ENCODE assay signal across 1 cellular context in genomic region chr2:229947544-229947943, GRCh38.
TF ChIP-seq lines count a peak whose summit lies in the region.

No MANE protein-coding gene starts in this region.

TF ChIP-seq in GM12878, 131 proteins besides CTCF, POLR2A, EP300 and RAD21 (continued from another document and continues in another):
- TF ChIP-seq USF1 (IDR thresholded peaks at IDR 0.05; ENCODE audit: borderline replicate concordance, extremely low read length, insufficient read depth, low read depth, low read length) (no peak), ETV6 (conservative IDR thresholded peaks at IDR 0.05 in 1 of 2, IDR thresholded peaks at IDR 0.05 in 1 of 2; ENCODE audit: borderline replicate concordance in 1 of 2, low read depth in 1 of 2) (peak in 1 of 2 experiments; percentile 68; a peak in 1 of 4 replicates), MXI1 (IDR thresholded peaks at IDR 0.05; ENCODE audit: low read depth, low read length) (no peak), TCF3 (IDR thresholded peaks at IDR 0.05; ENCODE audit: borderline replicate concordance, insufficient read depth, low read depth, low read length) (no peak), ZSCAN29 (IDR thresholded peaks at IDR 0.05) (no peak), HCFC1 (IDR thresholded peaks at IDR 0.05; ENCODE audit: low read length) (no peak), GATAD2B (conservative IDR thresholded peaks at IDR 0.05; ENCODE audit: low read depth) (no peak), SPI1 (IDR thresholded peaks at IDR 0.05; ENCODE audit: borderline replicate concordance, insufficient read depth, low read depth, low read length) (peak; percentile 87), E2F8 (IDR thresholded peaks at IDR 0.05; ENCODE audit: low read depth, partially characterized antibody) (no peak), MTA2 (IDR thresholded peaks at IDR 0.05; ENCODE audit: low read depth) (peak; percentile 51; the same call in 1 of the 2 replicates), CHD1 (IDR thresholded peaks at IDR 0.05; ENCODE audit: low read depth, low read length) (no peak), SREBF1 (IDR thresholded peaks at IDR 0.05; ENCODE audit: low read length) (no peak), ASH2L (IDR thresholded peaks at IDR 0.05; ENCODE audit: borderline replicate concordance, low read depth) (no peak), STAT3 (IDR thresholded peaks at IDR 0.05; ENCODE audit: low read depth, low read length) (no peak), MEF2B (IDR thresholded peaks at IDR 0.05; ENCODE audit: partially characterized antibody, poor library complexity, severe bottlenecking) (no peak), ZBTB11 (CRISPR knock-in tag; IDR thresholded peaks at IDR 0.05) (no peak), SUZ12 (IDR thresholded peaks at IDR 0.05; ENCODE audit: unreplicated experiment) (no peak), YY1 (IDR thresholded peaks at IDR 0.05; ENCODE audit: low read depth, low read length) (no peak), ZBTB4 (CRISPR knock-in tag; IDR thresholded peaks at IDR 0.05) (no peak), TAF1 (IDR thresholded peaks at IDR 0.05; ENCODE audit: borderline replicate concordance, low read depth, low read length) (no peak), FOXK2 (IDR thresholded peaks at IDR 0.05) (no peak), BMI1 (IDR thresholded peaks at IDR 0.05; ENCODE audit: borderline replicate concordance) (no peak), POLR2AphosphoS2 (IDR thresholded peaks at IDR 0.05; ENCODE audit: low read depth, low read length) (no peak), EGR1 (IDR thresholded peaks at IDR 0.05; ENCODE audit: borderline replicate concordance in 1 of 2, low read depth in 2 of 2, low read length in 2 of 2) (no peak), NR2C2 (IDR thresholded peaks at IDR 0.05; ENCODE audit: borderline replicate concordance, control insufficient read depth, insufficient read length, low read depth) (no peak), RBBP5 (conservative IDR thresholded peaks at IDR 0.05) (no peak), NBN (IDR thresholded peaks at IDR 0.05) (no peak), CBX5 (IDR thresholded peaks at IDR 0.05; ENCODE audit: low read depth) (no peak), SMC3 (IDR thresholded peaks at IDR 0.05; ENCODE audit: borderline replicate concordance, low read length) (no peak), PML (IDR thresholded peaks at IDR 0.05; ENCODE audit: low read length) (no peak), STAT1 (conservative IDR thresholded peaks at IDR 0.05) (no peak), JUNB (IDR thresholded peaks at IDR 0.05) (peak; percentile 95), PBX3 (IDR thresholded peaks at IDR 0.05; ENCODE audit: insufficient replicate concordance, low read depth, low read length) (no peak), KLF5 (IDR thresholded peaks at IDR 0.05; ENCODE audit: partially characterized antibody) (no peak), ATF3 (IDR thresholded peaks at IDR 0.05; ENCODE audit: borderline replicate concordance, extremely low read depth, low read depth, low read length) (no peak), CREB1 (IDR thresholded peaks at IDR 0.05; ENCODE audit: low read depth) (no peak), BACH1 (IDR thresholded peaks at IDR 0.05; ENCODE audit: borderline replicate concordance) (no peak)
- TF ChIP-seq, protein P1, sequence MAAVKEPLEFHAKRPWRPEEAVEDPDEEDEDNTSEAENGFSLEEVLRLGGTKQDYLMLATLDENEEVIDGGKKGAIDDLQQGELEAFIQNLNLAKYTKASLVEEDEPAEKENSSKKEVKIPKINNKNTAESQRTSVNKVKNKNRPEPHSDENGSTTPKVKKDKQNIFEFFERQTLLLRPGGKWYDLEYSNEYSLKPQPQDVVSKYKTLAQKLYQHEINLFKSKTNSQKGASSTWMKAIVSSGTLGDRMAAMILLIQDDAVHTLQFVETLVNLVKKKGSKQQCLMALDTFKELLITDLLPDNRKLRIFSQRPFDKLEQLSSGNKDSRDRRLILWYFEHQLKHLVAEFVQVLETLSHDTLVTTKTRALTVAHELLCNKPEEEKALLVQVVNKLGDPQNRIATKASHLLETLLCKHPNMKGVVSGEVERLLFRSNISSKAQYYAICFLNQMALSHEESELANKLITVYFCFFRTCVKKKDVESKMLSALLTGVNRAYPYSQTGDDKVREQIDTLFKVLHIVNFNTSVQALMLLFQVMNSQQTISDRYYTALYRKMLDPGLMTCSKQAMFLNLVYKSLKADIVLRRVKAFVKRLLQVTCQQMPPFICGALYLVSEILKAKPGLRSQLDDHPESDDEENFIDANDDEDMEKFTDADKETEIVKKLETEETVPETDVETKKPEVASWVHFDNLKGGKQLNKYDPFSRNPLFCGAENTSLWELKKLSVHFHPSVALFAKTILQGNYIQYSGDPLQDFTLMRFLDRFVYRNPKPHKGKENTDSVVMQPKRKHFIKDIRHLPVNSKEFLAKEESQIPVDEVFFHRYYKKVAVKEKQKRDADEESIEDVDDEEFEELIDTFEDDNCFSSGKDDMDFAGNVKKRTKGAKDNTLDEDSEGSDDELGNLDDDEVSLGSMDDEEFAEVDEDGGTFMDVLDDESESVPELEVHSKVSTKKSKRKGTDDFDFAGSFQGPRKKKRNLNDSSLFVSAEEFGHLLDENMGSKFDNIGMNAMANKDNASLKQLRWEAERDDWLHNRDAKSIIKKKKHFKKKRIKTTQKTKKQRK (IDR thresholded peaks at IDR 0.05; ENCODE audit: low read depth, low read length): no peak
- TF ChIP-seq, protein P2, sequence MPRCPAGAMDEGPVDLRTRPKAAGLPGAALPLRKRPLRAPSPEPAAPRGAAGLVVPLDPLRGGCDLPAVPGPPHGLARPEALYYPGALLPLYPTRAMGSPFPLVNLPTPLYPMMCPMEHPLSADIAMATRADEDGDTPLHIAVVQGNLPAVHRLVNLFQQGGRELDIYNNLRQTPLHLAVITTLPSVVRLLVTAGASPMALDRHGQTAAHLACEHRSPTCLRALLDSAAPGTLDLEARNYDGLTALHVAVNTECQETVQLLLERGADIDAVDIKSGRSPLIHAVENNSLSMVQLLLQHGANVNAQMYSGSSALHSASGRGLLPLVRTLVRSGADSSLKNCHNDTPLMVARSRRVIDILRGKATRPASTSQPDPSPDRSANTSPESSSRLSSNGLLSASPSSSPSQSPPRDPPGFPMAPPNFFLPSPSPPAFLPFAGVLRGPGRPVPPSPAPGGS (IDR thresholded peaks at IDR 0.05; ENCODE audit: borderline replicate concordance, insufficient read depth, low read depth, low read length, poor library complexity, severe bottlenecking): no peak
- TF ChIP-seq, protein P3, sequence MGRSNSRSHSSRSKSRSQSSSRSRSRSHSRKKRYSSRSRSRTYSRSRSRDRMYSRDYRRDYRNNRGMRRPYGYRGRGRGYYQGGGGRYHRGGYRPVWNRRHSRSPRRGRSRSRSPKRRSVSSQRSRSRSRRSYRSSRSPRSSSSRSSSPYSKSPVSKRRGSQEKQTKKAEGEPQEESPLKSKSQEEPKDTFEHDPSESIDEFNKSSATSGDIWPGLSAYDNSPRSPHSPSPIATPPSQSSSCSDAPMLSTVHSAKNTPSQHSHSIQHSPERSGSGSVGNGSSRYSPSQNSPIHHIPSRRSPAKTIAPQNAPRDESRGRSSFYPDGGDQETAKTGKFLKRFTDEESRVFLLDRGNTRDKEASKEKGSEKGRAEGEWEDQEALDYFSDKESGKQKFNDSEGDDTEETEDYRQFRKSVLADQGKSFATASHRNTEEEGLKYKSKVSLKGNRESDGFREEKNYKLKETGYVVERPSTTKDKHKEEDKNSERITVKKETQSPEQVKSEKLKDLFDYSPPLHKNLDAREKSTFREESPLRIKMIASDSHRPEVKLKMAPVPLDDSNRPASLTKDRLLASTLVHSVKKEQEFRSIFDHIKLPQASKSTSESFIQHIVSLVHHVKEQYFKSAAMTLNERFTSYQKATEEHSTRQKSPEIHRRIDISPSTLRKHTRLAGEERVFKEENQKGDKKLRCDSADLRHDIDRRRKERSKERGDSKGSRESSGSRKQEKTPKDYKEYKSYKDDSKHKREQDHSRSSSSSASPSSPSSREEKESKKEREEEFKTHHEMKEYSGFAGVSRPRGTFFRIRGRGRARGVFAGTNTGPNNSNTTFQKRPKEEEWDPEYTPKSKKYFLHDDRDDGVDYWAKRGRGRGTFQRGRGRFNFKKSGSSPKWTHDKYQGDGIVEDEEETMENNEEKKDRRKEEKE (IDR thresholded peaks at IDR 0.05): no peak
- TF ChIP-seq, protein P4, sequence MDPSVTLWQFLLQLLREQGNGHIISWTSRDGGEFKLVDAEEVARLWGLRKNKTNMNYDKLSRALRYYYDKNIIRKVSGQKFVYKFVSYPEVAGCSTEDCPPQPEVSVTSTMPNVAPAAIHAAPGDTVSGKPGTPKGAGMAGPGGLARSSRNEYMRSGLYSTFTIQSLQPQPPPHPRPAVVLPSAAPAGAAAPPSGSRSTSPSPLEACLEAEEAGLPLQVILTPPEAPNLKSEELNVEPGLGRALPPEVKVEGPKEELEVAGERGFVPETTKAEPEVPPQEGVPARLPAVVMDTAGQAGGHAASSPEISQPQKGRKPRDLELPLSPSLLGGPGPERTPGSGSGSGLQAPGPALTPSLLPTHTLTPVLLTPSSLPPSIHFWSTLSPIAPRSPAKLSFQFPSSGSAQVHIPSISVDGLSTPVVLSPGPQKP (IDR thresholded peaks at IDR 0.05; ENCODE audit: low read depth, low read length): no peak
